In genomic region chr11:14584595-14584994, GRCh38 we compare ENCODE assay signal across 1 cellular context.
TF ChIP-seq lines count a peak whose summit lies in the region.

No MANE protein-coding gene starts in this region.

TF ChIP-seq in HepG2, 621 proteins besides CTCF, POLR2A, EP300 and RAD21 (continued from another document):
- peak; percentile 90 for TF ChIP-seq HOMEZ (CRISPR knock-in tag; IDR thresholded peaks at IDR 0.05; ENCODE audit: low read depth)
- no peak for TF ChIP-seq PLRG1 (conservative IDR thresholded peaks at IDR 0.05)
- TF ChIP-seq BORCS8-MEF2B (CRISPR knock-in tag; IDR thresholded peaks at IDR 0.05): peak; percentile 52; the same call in 1 of the 2 replicates
- TF ChIP-seq BCL6 (CRISPR knock-in tag; IDR thresholded peaks at IDR 0.05): peak; percentile 32; the same call in 1 of the 2 replicates
- no peak for TF ChIP-seq KLF13 (CRISPR knock-in tag; IDR thresholded peaks at IDR 0.05)
- TF ChIP-seq NONO (IDR thresholded peaks at IDR 0.05): no peak
- 0 out of 2 replicates have a peak, but pooled peaks have one; percentile 48 for TF ChIP-seq NONO (CRISPR knock-in tag; conservative IDR thresholded peaks at IDR 0.05)
- TF ChIP-seq GABPA (IDR thresholded peaks at IDR 0.05; ENCODE audit: low read depth, low read length): no peak
- TF ChIP-seq GABPA (CRISPR knock-in tag; IDR thresholded peaks at IDR 0.05; ENCODE audit: low read depth): peak; percentile 37; the same call in 1 of the 2 replicates
- no peak for TF ChIP-seq LBX2 (CRISPR knock-in tag; IDR thresholded peaks at IDR 0.05; ENCODE audit: borderline replicate concordance)
- TF ChIP-seq ZNF501 (CRISPR knock-in tag; IDR thresholded peaks at IDR 0.05): no peak
- no peak for TF ChIP-seq GRHL1 (CRISPR knock-in tag; conservative IDR thresholded peaks at IDR 0.05)
- peak; percentile 30; the same call in 1 of the 2 replicates for TF ChIP-seq ZNF788 (CRISPR knock-in tag; IDR thresholded peaks at IDR 0.05; ENCODE audit: borderline replicate concordance)
- TF ChIP-seq KLF12 (CRISPR knock-in tag; IDR thresholded peaks at IDR 0.05; ENCODE audit: borderline replicate concordance): no peak
- no peak for TF ChIP-seq DNMT1 (CRISPR knock-in tag; IDR thresholded peaks at IDR 0.05)
- TF ChIP-seq ZKSCAN1 (IDR thresholded peaks at IDR 0.05; ENCODE audit: low read length): 0 out of 2 replicates have a peak, but pooled peaks have one; percentile 19
- TF ChIP-seq HNF4A (CRISPR knock-in tag; IDR thresholded peaks at IDR 0.05): peak; percentile 91
- TF ChIP-seq ZFP36L1 (CRISPR knock-in tag; IDR thresholded peaks at IDR 0.05): no peak
- TF ChIP-seq ZNF746 (CRISPR knock-in tag; IDR thresholded peaks at IDR 0.05): no peak
- TF ChIP-seq SP1 (IDR thresholded peaks at IDR 0.05): no peak
- TF ChIP-seq SP1 (CRISPR knock-in tag; IDR thresholded peaks at IDR 0.05): no peak
- peak; percentile 88 for TF ChIP-seq SALL1 (CRISPR knock-in tag; IDR thresholded peaks at IDR 0.05)
- TF ChIP-seq ZNF747 (CRISPR knock-in tag; IDR thresholded peaks at IDR 0.05; ENCODE audit: borderline replicate concordance): 0 out of 2 replicates have a peak, but pooled peaks have one; percentile 33
- TF ChIP-seq MNT (IDR thresholded peaks at IDR 0.05): no peak
- no peak for TF ChIP-seq PAWR (CRISPR knock-in tag; IDR thresholded peaks at IDR 0.05; ENCODE audit: borderline replicate concordance)
- TF ChIP-seq DRAP1 (CRISPR knock-in tag; IDR thresholded peaks at IDR 0.05): peak; percentile 32; the same call in 1 of the 2 replicates
- no peak for TF ChIP-seq U2AF1 (optimal IDR thresholded peaks at IDR 0.05; ENCODE audit: low read depth, low read length)
- no peak for TF ChIP-seq ZNF446 (CRISPR knock-in tag; IDR thresholded peaks at IDR 0.05)
- TF ChIP-seq HOXD1 (CRISPR knock-in tag; IDR thresholded peaks at IDR 0.05): no peak
- TF ChIP-seq SNAI1 (CRISPR knock-in tag; IDR thresholded peaks at IDR 0.05; ENCODE audit: borderline replicate concordance): no peak
- no peak for TF ChIP-seq SP140L (CRISPR knock-in tag; IDR thresholded peaks at IDR 0.05; ENCODE audit: borderline replicate concordance)
- TF ChIP-seq ZNF530 (CRISPR knock-in tag; IDR thresholded peaks at IDR 0.05; ENCODE audit: low read depth): no peak
- peak; percentile 31; the same call in 1 of the 2 replicates for TF ChIP-seq ZNF580 (CRISPR knock-in tag; IDR thresholded peaks at IDR 0.05; ENCODE audit: borderline replicate concordance, low read depth)
- no peak for TF ChIP-seq MZF1 (CRISPR knock-in tag; IDR thresholded peaks at IDR 0.05; ENCODE audit: borderline replicate concordance)
- TF ChIP-seq STAT6 (CRISPR knock-in tag; IDR thresholded peaks at IDR 0.05; ENCODE audit: borderline replicate concordance): no peak
- 0 out of 2 replicates have a peak, but pooled peaks have one; percentile 30 for TF ChIP-seq ZSCAN9 (CRISPR knock-in tag; IDR thresholded peaks at IDR 0.05; ENCODE audit: borderline replicate concordance)
